ENCODE assay signal across 9 cellular contexts in the genomic region with DNA sequence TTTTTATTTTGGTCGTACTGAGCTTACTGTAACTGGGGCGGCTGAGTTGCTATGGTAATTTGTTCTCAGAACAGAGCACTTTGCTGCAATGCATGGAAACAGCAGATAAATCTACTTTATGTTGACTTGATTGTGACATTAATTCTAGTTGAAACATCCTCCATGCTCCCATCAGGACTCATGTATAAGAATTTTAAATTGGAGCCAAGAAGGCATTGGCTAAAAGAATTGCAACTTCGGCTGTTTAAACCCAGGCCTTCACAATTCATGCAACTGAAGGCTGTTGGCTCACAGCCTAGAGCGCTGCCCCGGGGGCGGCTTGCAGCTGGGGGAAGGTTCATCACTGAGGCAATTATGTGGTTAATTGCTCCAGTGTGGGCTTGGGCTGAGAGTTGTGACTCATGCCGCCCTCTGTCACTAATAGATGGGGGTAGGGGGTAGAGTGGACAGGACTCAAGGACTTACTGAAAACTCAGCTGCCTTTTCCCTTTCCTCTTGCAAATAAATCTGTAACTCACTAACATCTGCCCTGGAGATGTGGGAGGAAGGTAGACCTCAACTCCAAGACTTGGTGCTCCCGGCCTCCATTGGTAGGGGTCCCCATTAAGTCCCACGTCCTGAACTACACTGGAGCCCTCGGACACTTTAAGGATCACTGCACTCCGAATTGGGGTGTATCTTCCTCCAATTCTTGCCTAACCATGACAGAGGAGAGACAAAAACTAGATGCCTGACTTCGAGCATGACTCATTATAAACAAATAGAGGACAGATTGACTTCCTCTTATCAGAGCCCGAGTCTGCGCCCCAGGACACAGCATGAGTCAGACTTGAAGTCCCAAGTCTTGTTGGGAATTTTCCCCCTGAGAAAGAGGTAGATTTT. TPM values are rescaled to one million over a fixed set of nuclear protein-coding genes. Genes with fewer than 3 reads are reported as not detected.
DNase-seq lines count a peak whose midpoint lies in the region; ATAC-seq and TF ChIP-seq lines count a peak whose summit lies in the region.
"Had no signal": no experiment of that assay in that cellular context is flagged by ENCODE, and none has a peak within 500 bp of the region (broad histone marks: within the 10 kb centered on the region; RNA-seq: fewer than 3 reads in every experiment).

No MANE protein-coding gene starts in this region.

- peak; percentile 69 for ATAC-seq in GM21447 (IDR thresholded peaks at IDR 0.05; ENCODE audit: unreplicated experiment)
- peak; percentile 85 for ATAC-seq in lung (ENCODE audit: insufficient read depth, low FRiP score)

- H3K36me3 ChIP-seq in lung (ENCODE audit: control insufficient read depth in 2 of 2, insufficient read depth in 2 of 2, low read length in 2 of 2), result no peaks in the 10 kb centered on the region
- no peaks in the 10 kb centered on the region for H3K36me3 ChIP-seq in thymus (ENCODE audit: control insufficient read depth, insufficient read depth)
- H3K36me3 ChIP-seq: BLaER1 had no signal

- TF ChIP-seq CTCF in lung (IDR thresholded peaks at IDR 0.05; ENCODE audit: control extremely low read depth, extremely low read depth), result no peak

- H3K4me1 ChIP-seq in lung (ENCODE audit: control insufficient read depth in 2 of 2, insufficient read depth in 2 of 2, low read length in 2 of 2) (peaks cover 0 to 2% of the 10 kb centered on the region in 2 donors), thymus (ENCODE audit: control insufficient read depth, insufficient read depth, low read length) (no peaks in the 10 kb centered on the region)
- H3K4me1 ChIP-seq: BLaER1 had no signal

- WGBS in lung, 2 donors, result 24 to 30% methylated on average over 14 of the region's 14 CpGs
- 73% methylated on average over 14 of the region's 14 CpGs for WGBS in thymus

- H3K4me3 ChIP-seq in lung (no peak overlapping the region), thymus (ENCODE audit: low read length) (no peak overlapping the region)
- H3K4me3 ChIP-seq: BLaER1 had no signal

- no peaks in the 10 kb centered on the region for H3K27me3 ChIP-seq in lung (ENCODE audit: control insufficient read depth, insufficient read depth)
- no peaks in the 10 kb centered on the region for H3K27me3 ChIP-seq in thymus (ENCODE audit: control insufficient read depth, insufficient read depth)
- H3K27me3 ChIP-seq: BLaER1 had no signal

- H3K9me3 ChIP-seq in lung (ENCODE audit: control insufficient read depth in 2 of 2, insufficient read depth in 1 of 2, low read length in 1 of 2), result no peaks in the 10 kb centered on the region
- no peaks in the 10 kb centered on the region for H3K9me3 ChIP-seq in thymus (ENCODE audit: control insufficient read depth)
- H3K9me3 ChIP-seq: BLaER1 had no signal

- peak overlapping the region in 1 of 2 donors; percentile 66 for H3K27ac ChIP-seq in lung (ENCODE audit: low read depth in 1 of 2, low read length in 1 of 2)
- peak overlapping the region; percentile 43 for H3K27ac ChIP-seq in thymus (ENCODE audit: low read depth)
- H3K27ac ChIP-seq: BLaER1 had no signal

- peak; percentile 33 for DNase-seq in NCI-H2029 (lab: John Stamatoyannopoulos, UW)
- DNase-seq in NCI-H2029 treated with DMSO at 0.1 percent for 48 hours (lab: John Stamatoyannopoulos, UW), result no peak
- peak; percentile 86 for DNase-seq in HT-29 (ENCODE audit: low spot score)
- peak; percentile 88 for DNase-seq in RKO (ENCODE audit: low spot score)
- DNase-seq in dedifferentiated amniotic fluid mesenchymal stem cell (ENCODE audit: extremely low spot score), result peak; percentile 80
- DNase-seq in lung (ENCODE audit: low spot score), result peak; percentile 68

RNA-seq across cellular contexts. Expression of a gene that starts 37.5 kb away (rescaled TPM):
- total RNA-seq in HT-29 (2014; rRNA removed; shearing (Covaris generic)), result 2.8 and 8.0 TPM in 2 replicates
- total RNA-seq in lung, result 10 to 100 TPM; 10.4 to 11.2 TPM
- polyA plus RNA-seq in lung (1 to 10 TPM; 1.5 to 2.1 TPM), thymus (4.4 TPM)
